ENCODE assay signal across 19 cellular contexts in genomic region chr4:76729991-76730390, GRCh38.
A peak's percentile ranks its signal among the peaks of the same experiment; 100 is the strongest.
DNase-seq lines count a peak whose midpoint lies in the region; ATAC-seq and TF ChIP-seq lines count a peak whose summit lies in the region.
"Had no signal": no experiment of that assay in that cellular context is flagged by ENCODE, and none has a peak within 500 bp of the region (broad histone marks: within the 10 kb centered on the region; RNA-seq: fewer than 3 reads in every experiment).

No MANE protein-coding gene starts in this region.

- CTCF ChIA-PET in Calu3 (lab: Charles Lee) (interaction anchor here (1.4 kb wide), 1 partner anchor 109 kb away, joined by 4 read pairs; no protein-coding TSS in a partner anchor), GM10248 (lab: Yijun Ruan, JAX) (interaction anchor here (1.1 to 6.9 kb wide), 6 partner anchors 8 to 144 kb away, joined by 3 to 22 read pairs (median 4); no protein-coding TSS in a partner anchor)

- no peaks in the 10 kb centered on the region for H3K27me3 ChIP-seq in SJSA1 (replicated peaks)
- H3K27me3 ChIP-seq in stomach = no peaks in the 10 kb centered on the region
- H3K27me3 ChIP-seq: Peyer's patch had no signal

- H3K4me1 Mint-ChIP-seq in Calu3 (ENCODE audit: low read depth, unreplicated experiment) = peaks cover 55% of the 10 kb centered on the region

- TF ChIP-seq EP300 in stomach (IDR thresholded peaks at IDR 0.05) = no peak

- no peak overlapping the region for H3K4me3 Mint-ChIP-seq in Calu3 (ENCODE audit: low read depth, unreplicated experiment)
- H3K4me3 Mint-ChIP-seq: IgD-negative memory B cell had no signal

- peaks cover 21% of the 10 kb centered on the region for H3K4me1 ChIP-seq in SJSA1 (replicated peaks)
- H3K4me1 ChIP-seq in stomach = peaks cover 0 to 50% (median 29%) of the 10 kb centered on the region in 4 donors
- H3K4me1 ChIP-seq: Peyer's patch had no signal

- TF ChIP-seq POLR2A in stomach (IDR thresholded peaks at IDR 0.05) = no peak

- ATAC-seq in GM18870 (IDR thresholded peaks at IDR 0.05; ENCODE audit: unreplicated experiment) = no peak

- BruUV-seq in Calu3 (replicated peaks; lab: Mats Ljungman, UMichigan) = no TSS peak

- H3K27ac ChIP-seq in SJSA1 (peak overlapping the region; percentile 26), stomach (peak overlapping the region in 2 of 5 donors; percentile 8 to 64)
- H3K27ac ChIP-seq: Peyer's patch had no signal

- H3K9me3 ChIP-seq in SJSA1 (replicated peaks) (no peaks in the 10 kb centered on the region), stomach (no peaks in the 10 kb centered on the region)
- H3K9me3 ChIP-seq: Peyer's patch had no signal

- POLR2A ChIA-PET in GM10248 (lab: Yijun Ruan, JAX) = no interaction called here

- H3K4me3 ChIP-seq in SJSA1 (no peak overlapping the region), fibroblast of pulmonary artery (replicated peaks; ENCODE audit: low read depth, low read length) (no peak overlapping the region), stomach (no peak overlapping the region)
- H3K4me3 ChIP-seq: Peyer's patch had no signal

- intact Hi-C loops in Calu3 (cut with micrococcal nuclease; ENCODE audit: unreplicated experiment) (no loop called here), stomach (cut with DNase I; ENCODE audit: low total_unique reads) (no loop called here)

- WGBS in stomach, 5 donors = 85 to 98% (median 91%) methylated on average over 1 of the region's 1 CpG

- no peak for TF ChIP-seq CTCF in Calu3 (IDR thresholded peaks at IDR 0.05; ENCODE audit: unreplicated experiment)
- no peak for TF ChIP-seq CTCF in fibroblast of pulmonary artery (IDR thresholded peaks at IDR 0.05; ENCODE audit: low read length, missing control alignments)
- no peak for TF ChIP-seq CTCF in stomach (IDR thresholded peaks at IDR 0.05)
- TF ChIP-seq CTCF in GM10248 (IDR thresholded peaks at IDR 0.05; ENCODE audit: control extremely low read depth, extremely low read depth, low read depth, missing control alignments) = no peak

- H3K27ac Mint-ChIP-seq in Calu3 (ENCODE audit: unreplicated experiment) = peak overlapping the region; percentile 36
- H3K27ac Mint-ChIP-seq: IgD-negative memory B cell had no signal

- H3K36me3 ChIP-seq in SJSA1 (peaks cover 2% of the 10 kb centered on the region; the same call in 1 of the 2 replicates), stomach (peaks cover 0 to 19% (median 7%) of the 10 kb centered on the region in 4 donors)

- H3K36me3 Mint-ChIP-seq in Calu3 (ENCODE audit: insufficient read depth, unreplicated experiment) = peaks cover 38% of the 10 kb centered on the region
- H3K36me3 Mint-ChIP-seq: IgD-negative memory B cell had no signal

- H3K9me3 Mint-ChIP-seq in Calu3 (ENCODE audit: low read depth, unreplicated experiment) = no peaks in the 10 kb centered on the region
- H3K9me3 Mint-ChIP-seq: IgD-negative memory B cell had no signal

- H3K27me3 Mint-ChIP-seq in Calu3 (ENCODE audit: unreplicated experiment) = no peaks in the 10 kb centered on the region

- no peak for DNase-seq in Calu3
- peak in 1 of 2 experiments; percentile 25 for DNase-seq in SJSA1 (ENCODE audit: low read depth in 1 of 2, low spot score in 2 of 2)
- peak; percentile 24 for DNase-seq in fibroblast of pulmonary artery (ENCODE audit: low read depth)
- peak; percentile 40 for DNase-seq in renal cortical epithelial cell (ENCODE audit: low read depth)
- no peak for DNase-seq in AG08396 (ENCODE audit: low spot score)
- DNase-seq in stomach = no peak
- no peak for DNase-seq in GM10248 (ENCODE audit: extremely low spot score)
- DNase-seq: 8988T, C1 segment of cervical spinal cord, COR-L47, DMS79, NCI-H1417, NCI-H1930, NCI-H2171, NCI-H774, Peyer's patch, SHP77 had no signal

Comparison
In these comparisons a context has a peak if more than half of its experiments do, and no peak if none do; other contexts are left out.
1. DNase-seq: peak in fibroblast of pulmonary artery (single experiment) and renal cortical epithelial cell (single experiment); none in Calu3 (single experiment), AG08396 (single experiment), stomach (single experiment) and GM10248 (single experiment).